Comparison of ENCODE assay signal across 10 cellular contexts in genomic region chr3:189586941-189587687, GRCh38. TPM values are rescaled to one million over a fixed set of nuclear protein-coding genes. Genes with fewer than 3 reads are reported as not detected.
DNase-seq lines count a peak whose midpoint lies in the region; ATAC-seq and TF ChIP-seq lines count a peak whose summit lies in the region.
"Had no signal": no experiment of that assay in that cellular context is flagged by ENCODE, and none has a peak within 500 bp of the region (broad histone marks: within the 10 kb centered on the region; RNA-seq: fewer than 3 reads in every experiment).

No MANE protein-coding gene starts in this region.

- no peak overlapping the region for H3K4me3 ChIP-seq in right lobe of liver

- no peaks in the 10 kb centered on the region for H3K36me3 ChIP-seq in right lobe of liver

- TF ChIP-seq POLR2A in right lobe of liver (IDR thresholded peaks at IDR 0.05) = no peak

- peaks cover 0 to 4% (median 0%) of the 10 kb centered on the region in 4 donors for H3K4me1 ChIP-seq in right lobe of liver

- H3K9me3 ChIP-seq in right lobe of liver = no peaks in the 10 kb centered on the region

- TF ChIP-seq CTCF in right lobe of liver (IDR thresholded peaks at IDR 0.05) = no peak

- peak; percentile 93 for ATAC-seq in GM18870 (IDR thresholded peaks at IDR 0.05; ENCODE audit: unreplicated experiment)
- ATAC-seq in GM21528 (IDR thresholded peaks at IDR 0.05; ENCODE audit: low FRiP score, unreplicated experiment) = peak; percentile 72
- ATAC-seq in HG03280 (IDR thresholded peaks at IDR 0.05; ENCODE audit: unreplicated experiment) = peak; percentile 68
- peak; percentile 72 to 95 (median 84) for ATAC-seq in right lobe of liver

- H3K27me3 ChIP-seq in right lobe of liver = no peaks in the 10 kb centered on the region

- intact Hi-C loops in right lobe of liver (cut with DNase I) = no loop called here

- H3K27ac ChIP-seq in right lobe of liver = peak overlapping the region in 1 of 3 donors; percentile 17

- WGBS in right lobe of liver (ENCODE audit: insufficient coverage, low coverage, low lambda C conversion rate, missing lambda C conversion rate) = 61% methylated on average over 7 of the region's 7 CpGs

- DNase-seq in right lobe of liver = no peak
- no peak for DNase-seq in GM03348 (ENCODE audit: low spot score)
- DNase-seq in NCI-H1105 treated with DMSO at 0.1 percent for 48 hours (lab: John Stamatoyannopoulos, UW) = no peak
- DNase-seq in medulla oblongata (ENCODE audit: extremely low spot score) = no peak
- DNase-seq: activated CD4-positive, alpha-beta T cell treated with anti-CD3 and anti-CD28 coated beads for 1 hour; NCI-H1694; nephron progenitor cell had no signal

RNA-seq across cellular contexts. Expression of gene TP63, which starts 44.1 kb away (rescaled TPM):
- under 1 TPM in 3 of 6 experiments, not detected in 3; 0.06 to 0.55 (median 0.15) TPM for total RNA-seq in right lobe of liver
